In genomic region chr14:104977681-104978647, GRCh38 we compare ENCODE assay signal across 8 cellular contexts. TPM values are rescaled to one million over a fixed set of nuclear protein-coding genes. Genes with fewer than 3 reads are reported as not detected.
DNase-seq lines count a peak whose midpoint lies in the region; ATAC-seq, FAIRE-seq and TF ChIP-seq lines count a peak whose summit lies in the region.

AHNAK2 (minus strand) TSS chr14:104978374; CDS start chr14:104978237, 137 bp downstream.

- CTCF ChIA-PET in A549 (lab: Yijun Ruan, JAX) = interaction anchor here (0.6 to 6.5 kb wide), 6 partner anchors 43 to 112 kb away, joined by 3 to 235 read pairs (median 25); partner anchors contain the start of gene CDCA4

- no peak for TF ChIP-seq RAD21 in A549 (conservative IDR thresholded peaks at IDR 0.05 in 1 of 2, IDR thresholded peaks at IDR 0.05 in 1 of 2)

- no peak for FAIRE-seq in A549 (lab: Jason Lieb, UNC)

- peak; percentile 83 for TF ChIP-seq POLR2A in A549 (IDR thresholded peaks at IDR 0.05; ENCODE audit: low read length)

- H3K27me3 ChIP-seq in HAP-1 (ENCODE audit: low read depth) (no peaks in the 10 kb centered on the region), NT2/D1 (ENCODE audit: insufficient read depth, insufficient read length) (peaks cover 40% of the 10 kb centered on the region), thoracic aorta (replicated peaks; ENCODE audit: insufficient read depth) (no peaks in the 10 kb centered on the region)

- no peak within 1 kb of the TSS for H3K27ac Mint-ChIP-seq in activated T-helper 17 cell treated with anti-CD3 and anti-CD28 coated beads, Interleukin-2, amount 50 U/mL, for 72 hours
- H3K27ac Mint-ChIP-seq in naive thymus-derived CD8-positive, alpha-beta T cell = peak within 1 kb of the TSS in 5 of 10 donors; percentile 27 to 66 (median 49)

- POLR2A ChIA-PET in A549 (lab: Yijun Ruan, JAX) = interaction anchor here (1.0 kb wide), 1 partner anchor 43 kb away, joined by 6 read pairs; the partner anchor contains the start of gene CDCA4
- POLR2A ChIA-PET in naive thymus-derived CD8-positive, alpha-beta T cell (lab: Charles Lee) = interaction anchor here (1.3 kb wide), 1 partner anchor 43 kb away, joined by 7 read pairs; the partner anchor contains the start of gene CDCA4

- H3K4me1 Mint-ChIP-seq in activated T-helper 17 cell treated with anti-CD3 and anti-CD28 coated beads, Interleukin-2, amount 50 U/mL, for 72 hours = peaks cover 5% of the 10 kb centered on the region
- H3K4me1 Mint-ChIP-seq in naive thymus-derived CD8-positive, alpha-beta T cell = peaks cover 7 to 25% (median 16%) of the 10 kb centered on the region in 4 donors

- in situ Hi-C loops in HAP-1 (cut with MboI; ENCODE audit: low sequenced_read_pairs) = no loop called here

- no peaks in the 10 kb centered on the region for H3K36me3 Mint-ChIP-seq in activated T-helper 17 cell treated with anti-CD3 and anti-CD28 coated beads, Interleukin-2, amount 50 U/mL, for 72 hours (ENCODE audit: low read depth)
- H3K36me3 Mint-ChIP-seq in naive thymus-derived CD8-positive, alpha-beta T cell = peaks cover 0 to 2% (median 2%) of the 10 kb centered on the region in 3 donors

- H3K36me3 ChIP-seq in HAP-1 (replicated peaks) (no peaks in the 10 kb centered on the region), NT2/D1 (ENCODE audit: insufficient read depth, insufficient read length, low read length) (no peaks in the 10 kb centered on the region), thoracic aorta (no peaks in the 10 kb centered on the region)

- H3K9me3 ChIP-seq in A549 (no peaks in the 10 kb centered on the region), HAP-1 (no peaks in the 10 kb centered on the region), NT2/D1 (ENCODE audit: insufficient read depth, low read length) (no peaks in the 10 kb centered on the region), thoracic aorta (no peaks in the 10 kb centered on the region)

- H3K4me3 Mint-ChIP-seq in activated T-helper 17 cell treated with anti-CD3 and anti-CD28 coated beads, Interleukin-2, amount 50 U/mL, for 72 hours = peak within 1 kb of the TSS; percentile 60
- H3K4me3 Mint-ChIP-seq in naive thymus-derived CD8-positive, alpha-beta T cell = peak within 1 kb of the TSS; percentile 71 to 90 (median 82)

- peak; percentile 44 to 63 for ATAC-seq in A549
- peak; percentile 84 for ATAC-seq in activated T-helper 17 cell treated with anti-CD3 and anti-CD28 coated beads, Interleukin-2, amount 50 U/mL, for 72 hours (replicated peaks)
- peak; percentile 68 to 78 for ATAC-seq in naive thymus-derived CD8-positive, alpha-beta T cell
- no peak for ATAC-seq in thoracic aorta (ENCODE audit: insufficient number of reproducible peaks, low FRiP score, low read depth)
- ATAC-seq in HG03354 (IDR thresholded peaks at IDR 0.05; ENCODE audit: poor library complexity, severe bottlenecking, unreplicated experiment) = no peak

- TF ChIP-seq EP300 in A549 (IDR thresholded peaks at IDR 0.05) = no peak

- H3K4me3 ChIP-seq in A549 = peak within 1 kb of the TSS; percentile 63
- peak within 1 kb of the TSS; percentile 40 for H3K4me3 ChIP-seq in HAP-1
- H3K4me3 ChIP-seq in NT2/D1 (ENCODE audit: insufficient read length, low read depth) = peak within 1 kb of the TSS; percentile 53
- H3K4me3 ChIP-seq in fibroblast of the aortic adventitia (ENCODE audit: low read depth, low read length) = peak within 1 kb of the TSS; percentile 68
- peak within 1 kb of the TSS; percentile 76 for H3K4me3 ChIP-seq in thoracic aorta

- H3K4me2 ChIP-seq in A549 = peak within 1 kb of the TSS; percentile 97

- DNase-seq in A549 (ENCODE audit: low read depth in 1 of 2, low spot score in 1 of 2) (peak; percentile 60 to 82), HAP-1 (ENCODE audit: low spot score in 2 of 2) (peak; percentile 81 to 93), NT2/D1 (ENCODE audit: low read depth, low spot score) (peak; percentile 56), fibroblast of the aortic adventitia (ENCODE audit: low read depth) (peak; percentile 65), thoracic aorta (ENCODE audit: low spot score) (no peak)
- DNase-seq in naive thymus-derived CD8-positive, alpha-beta T cell = peak in 6 of 10 donors; percentile 26 to 60 (median 40)

- TF ChIP-seq CTCF in A549 (IDR thresholded peaks at IDR 0.05) (no peak), fibroblast of the aortic adventitia (IDR thresholded peaks at IDR 0.05; ENCODE audit: insufficient read depth, low read length) (no peak), thoracic aorta (IDR thresholded peaks at IDR 0.05) (no peak)

- H3K27ac ChIP-seq in A549 = peak within 1 kb of the TSS; percentile 97 to 99
- H3K27ac ChIP-seq in thoracic aorta = no peak within 1 kb of the TSS

- H3K9ac ChIP-seq in NT2/D1 (ENCODE audit: insufficient read length, low read depth) = peak within 1 kb of the TSS; percentile 74

- H3K9me3 Mint-ChIP-seq in activated T-helper 17 cell treated with anti-CD3 and anti-CD28 coated beads, Interleukin-2, amount 50 U/mL, for 72 hours = no peaks in the 10 kb centered on the region
- no peaks in the 10 kb centered on the region for H3K9me3 Mint-ChIP-seq in naive thymus-derived CD8-positive, alpha-beta T cell

- H3K4me1 ChIP-seq in A549 (peaks cover 70% of the 10 kb centered on the region), HAP-1 (peaks cover 2% of the 10 kb centered on the region), NT2/D1 (ENCODE audit: insufficient read depth, insufficient read length) (peaks cover 33% of the 10 kb centered on the region), thoracic aorta (ENCODE audit: control insufficient read depth in 1 of 2, low read depth in 2 of 2) (peaks cover 25 to 69% of the 10 kb centered on the region in 2 donors)

- H3K27me3 Mint-ChIP-seq in activated T-helper 17 cell treated with anti-CD3 and anti-CD28 coated beads, Interleukin-2, amount 50 U/mL, for 72 hours = peaks cover 13% of the 10 kb centered on the region
- peaks cover 5 to 32% (median 13%) of the 10 kb centered on the region in 5 donors for H3K27me3 Mint-ChIP-seq in naive thymus-derived CD8-positive, alpha-beta T cell

- 4% methylated on average over 30 of the region's 111 CpGs for WGBS in A549 (ENCODE audit: missing lambda C conversion rate)

TF ChIP-seq in A549, 52 proteins besides CTCF, POLR2A, EP300 and RAD21 (continues in another document):
- TF ChIP-seq FOXS1 (CRISPR knock-in tag; IDR thresholded peaks at IDR 0.05) = no peak
- no peak for TF ChIP-seq USF2 (IDR thresholded peaks at IDR 0.05)
- no peak for TF ChIP-seq KDM1A (IDR thresholded peaks at IDR 0.05; ENCODE audit: low read depth)
- TF ChIP-seq RFX5 (IDR thresholded peaks at IDR 0.05) = no peak
- no peak for TF ChIP-seq BHLHE40 (IDR thresholded peaks at IDR 0.05; ENCODE audit: low read depth, low read length)
- no peak for TF ChIP-seq TP53 (CRISPR knock-in tag; IDR thresholded peaks at IDR 0.05)
- no peak for TF ChIP-seq SREBF2 (IDR thresholded peaks at IDR 0.05)
- TF ChIP-seq, protein P1, sequence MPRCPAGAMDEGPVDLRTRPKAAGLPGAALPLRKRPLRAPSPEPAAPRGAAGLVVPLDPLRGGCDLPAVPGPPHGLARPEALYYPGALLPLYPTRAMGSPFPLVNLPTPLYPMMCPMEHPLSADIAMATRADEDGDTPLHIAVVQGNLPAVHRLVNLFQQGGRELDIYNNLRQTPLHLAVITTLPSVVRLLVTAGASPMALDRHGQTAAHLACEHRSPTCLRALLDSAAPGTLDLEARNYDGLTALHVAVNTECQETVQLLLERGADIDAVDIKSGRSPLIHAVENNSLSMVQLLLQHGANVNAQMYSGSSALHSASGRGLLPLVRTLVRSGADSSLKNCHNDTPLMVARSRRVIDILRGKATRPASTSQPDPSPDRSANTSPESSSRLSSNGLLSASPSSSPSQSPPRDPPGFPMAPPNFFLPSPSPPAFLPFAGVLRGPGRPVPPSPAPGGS (IDR thresholded peaks at IDR 0.05) = peak; percentile 93
- TF ChIP-seq ZFP36 (IDR thresholded peaks at IDR 0.05; ENCODE audit: borderline replicate concordance, partially characterized antibody) = no peak
- no peak for TF ChIP-seq HOXB13 (CRISPR knock-in tag; IDR thresholded peaks at IDR 0.05; ENCODE audit: low read depth)
- no peak for TF ChIP-seq ZNF302 (CRISPR knock-in tag; IDR thresholded peaks at IDR 0.05)
- no peak for TF ChIP-seq RCOR1 (IDR thresholded peaks at IDR 0.05; ENCODE audit: low read depth, low read length)
- no peak for TF ChIP-seq NR3C1 (IDR thresholded peaks at IDR 0.05)
- TF ChIP-seq PHF8 (IDR thresholded peaks at IDR 0.05; ENCODE audit: borderline replicate concordance, low read depth) = peak; percentile 63; the same call in 1 of the 2 replicates
- no peak for TF ChIP-seq JUNB (IDR thresholded peaks at IDR 0.05)
- peak; percentile 80 to 91; a peak in 4 of 5 replicates for TF ChIP-seq JUN (IDR thresholded peaks at IDR 0.05)
- peak; percentile 12; the same call in 1 of the 2 replicates for TF ChIP-seq MAX (IDR thresholded peaks at IDR 0.05)

RNA-seq across cellular contexts. Expression of gene AHNAK2, which starts in this region (rescaled TPM):
- polyA plus RNA-seq in A549 (2011; rRNA removed) (43.7 and 56.7 TPM in 2 replicates), A549 (2017; fragmentation: RNase III; extraction: RNeasy Plus Mini Kit Qiagen cat#74134 plus additional on column Dnase treatment) (34.4 to 46.5 TPM (median 43.3 TPM) in 3 replicates)
- polyA plus RNA-seq in A549 (2012; cell fraction: cytosol; rRNA removed) = 9.8 and 11.7 TPM in 2 replicates
- 65.0 and 74.3 TPM in 2 replicates for polyA plus RNA-seq in A549 (2012; cell fraction: nucleus; rRNA removed)
- polyA minus RNA-seq in A549 (2011; rRNA and poly(A)+ RNA removed) = 212 and 231 TPM in 2 replicates
- under 1 TPM; 0.05 to 0.06 TPM for total RNA-seq in activated T-helper 17 cell treated with anti-CD3 and anti-CD28 coated beads, Interleukin-2, amount 50 U/mL, for 72 hours
- total RNA-seq in fibroblast of the aortic adventitia (ENCODE audit: low replicate concordance) (78.4 and 164 TPM in 2 replicates), thoracic aorta (10 to 100 TPM; 22.6 to 47.8 TPM)
- total RNA-seq in naive thymus-derived CD8-positive, alpha-beta T cell = not detected
- polyA plus RNA-seq in naive thymus-derived CD8-positive, alpha-beta T cell = not detected

Comparison
In these comparisons a context has a peak if more than half of its experiments do, and no peak if none do; other contexts are left out.
1. RNA of gene AHNAK2 (total RNA-seq): 78.4 to 164 TPM in fibroblast of the aortic adventitia and 22.6 to 47.8 TPM in thoracic aorta; 0.05 to 0.06 TPM in activated T-helper 17 cell treated with anti-CD3 and anti-CD28 coated beads, Interleukin-2, amount 50 U/mL, for 72 hours and not detected in naive thymus-derived CD8-positive, alpha-beta T cell; every median in the first group is over 10 times any median in the second.
2. RNA of gene AHNAK2 (polyA plus RNA-seq): 9.8 to 74.3 TPM in A549; not detected in naive thymus-derived CD8-positive, alpha-beta T cell; every median in the first group is over 10 times any median in the second.
3. Peak in ATAC-seq in activated T-helper 17 cell treated with anti-CD3 and anti-CD28 coated beads, Interleukin-2, amount 50 U/mL, for 72 hours; RNA of the gene not detected or under 1 TPM.
4. Peak in DNase-seq and ATAC-seq in naive thymus-derived CD8-positive, alpha-beta T cell; RNA of the gene not detected or under 1 TPM.
5. ATAC-seq: peak in A549 (2 of 2); none in thoracic aorta (single experiment) and HG03354 (single experiment).
6. H3K27ac ChIP-seq: peak in A549 (2 of 2); none in thoracic aorta (0 of 2).
7. Peak in every context shown above with its lines, with median percentiles within 50 percentile points of each other: H3K4me3 ChIP-seq.